In the genomic region with DNA sequence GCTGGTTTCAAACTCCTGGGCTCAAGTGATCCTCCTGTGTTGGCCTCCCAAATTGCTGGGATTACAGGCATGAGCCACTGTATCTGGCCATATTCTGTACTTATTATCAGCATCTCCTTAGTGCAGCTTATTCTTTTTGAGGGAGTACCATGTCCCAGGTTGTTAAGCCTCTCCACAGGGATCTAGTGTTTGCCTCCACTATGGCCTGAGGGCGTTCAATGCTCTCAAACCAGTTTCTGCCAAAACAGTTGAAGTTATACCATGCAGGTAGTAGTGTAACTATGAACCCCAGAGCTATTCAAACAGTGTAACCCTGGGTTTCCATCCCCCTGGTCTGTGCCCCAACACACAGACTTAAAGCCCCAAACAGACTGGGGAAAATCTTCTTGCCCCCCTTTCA, we compare ENCODE assay signal across 11 cellular contexts.
"Had no signal": no experiment of that assay in that cellular context is flagged by ENCODE, and none has a peak within 500 bp of the region (broad histone marks: within the 10 kb centered on the region; RNA-seq: fewer than 3 reads in every experiment).

No MANE protein-coding gene starts in this region.

- ATAC-seq: gastroesophageal sphincter, left lung had no signal

- DNase-seq: activated CD4-positive, alpha-beta T cell treated with anti-CD3 and anti-CD28 coated beads, Interleukin-2, amount 50 U/mL, for 48 hours; activated CD4-positive, CD25-positive, alpha-beta regulatory T cell treated with anti-CD3 and anti-CD28 coated beads, Interleukin-2, amount 50 U/mL, for 72 hours; activated gamma-delta T cell; activated T-cell treated with anti-CD3 and anti-CD28 coated beads, Interleukin-2, amount 50 U/mL, for 48 hours; islet precursor cell; left lung; ovary; stimulated activated CD4-positive, alpha-beta T cell treated with anti-CD3 and anti-CD28 coated beads, Interleukin-12 subunit alpha, Interleukin-12 subunit beta, amount 100 ng/mL, for 4 hours; stimulated activated naive CD4-positive, alpha-beta T cell treated with Interleukin-2 at 50 U/mL for 16 hours; uterus had no signal

- H3K4me3 ChIP-seq: gastroesophageal sphincter, left lung, ovary, uterus had no signal

- H3K36me3 ChIP-seq: gastroesophageal sphincter, left lung, ovary, uterus had no signal

- H3K27ac ChIP-seq: ovary had no signal

- H3K9me3 ChIP-seq: gastroesophageal sphincter, left lung, ovary, uterus had no signal

- H3K27me3 ChIP-seq: gastroesophageal sphincter, left lung, ovary, uterus had no signal
